9 cellular contexts compared by ENCODE assay signal in the genomic region with DNA sequence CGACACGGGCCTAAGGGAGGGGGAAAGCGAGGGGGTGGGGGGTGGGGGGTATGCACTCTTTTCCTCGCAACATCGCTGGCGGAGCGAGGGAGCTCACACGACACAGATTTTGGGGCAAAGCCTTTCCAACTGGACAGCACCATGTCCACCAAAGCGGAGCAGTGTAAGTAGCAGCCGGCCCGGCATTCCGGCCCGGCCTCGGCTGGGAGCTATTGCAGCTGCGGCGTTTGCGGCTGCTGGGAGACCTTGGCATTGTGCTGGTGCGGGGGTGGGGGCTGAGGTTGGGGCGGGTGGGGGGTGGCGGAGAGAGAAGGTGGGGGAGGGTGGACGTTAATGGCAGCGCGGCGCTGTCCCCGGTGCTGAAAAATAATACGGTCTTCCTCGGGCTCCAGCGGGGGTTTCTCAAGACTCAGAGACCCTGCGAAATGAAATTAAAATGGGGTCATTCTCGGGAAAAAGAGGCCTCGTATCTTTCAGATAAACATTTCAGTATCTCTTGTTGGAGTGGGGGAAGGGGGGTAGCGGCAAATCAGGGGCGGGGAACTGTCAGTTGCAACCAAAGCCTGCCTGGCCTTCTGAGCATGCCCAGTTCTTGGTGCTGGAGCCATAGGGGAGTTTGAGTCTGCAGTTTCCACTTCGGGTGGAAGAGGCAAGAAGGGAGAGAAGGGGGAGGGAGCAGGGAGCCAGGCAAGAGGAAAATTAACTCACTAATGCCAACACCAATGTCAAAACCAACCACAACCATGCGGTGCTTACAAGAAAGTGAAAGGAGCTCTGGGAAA. TPM values are rescaled to one million over a fixed set of nuclear protein-coding genes. Genes with fewer than 3 reads are reported as not detected.
DNase-seq lines count a peak whose midpoint lies in the region; ATAC-seq and TF ChIP-seq lines count a peak whose summit lies in the region.
"Had no signal": no experiment of that assay in that cellular context is flagged by ENCODE, and none has a peak within 500 bp of the region (broad histone marks: within the 10 kb centered on the region; RNA-seq: fewer than 3 reads in every experiment).

A gene (plus strand): TSS at position 51 of the 782 bp plus-strand sequence. CDS start 91 bp downstream, at position 142.

- peaks cover 9% of the 10 kb centered on the region for H3K4me1 ChIP-seq in body of pancreas

- H3K27ac ChIP-seq in body of pancreas = peak within 1 kb of the TSS in 3 of 4 donors; percentile 15 to 76 (median 49)

- peak; percentile 86 for ATAC-seq in body of pancreas
- no peak for ATAC-seq in GM19023 (IDR thresholded peaks at IDR 0.05; ENCODE audit: unreplicated experiment)

- DNase-seq in C1 segment of cervical spinal cord (lab: John Stamatoyannopoulos, UW) (peak in 13 of 14 donors; percentile 20 to 91 (median 50)), NCI-H1930 (lab: John Stamatoyannopoulos, UW) (peak; percentile 64 to 76), body of pancreas (peak; percentile 75 to 82 (median 78)), kidney tubule cell (ENCODE audit: low spot score) (peak; percentile 9), HuH-7.5 (ENCODE audit: low spot score) (no peak)
- DNase-seq in activated CD4-positive, alpha-beta T cell treated with anti-CD3 and anti-CD28 coated beads for 1 hour = no peak
- no peak for DNase-seq in activated effector memory CD4-positive, alpha-beta T cell treated with anti-CD3 and anti-CD28 coated beads, Interleukin-2, amount 50 U/mL, for 16 hours

- H3K36me3 ChIP-seq in body of pancreas (replicated peaks in 1 of 2; ENCODE audit: insufficient read depth in 1 of 2, low read depth in 2 of 2) = no peaks in the 10 kb centered on the region

- intact Hi-C loops in body of pancreas (cut with DNase I) = no loop called here

- TF ChIP-seq CTCF in body of pancreas (IDR thresholded peaks at IDR 0.05) = no peak

- 2 to 4% methylated on average over 16 to 35 of the region's 35 CpGs for WGBS in body of pancreas, 2 donors

- TF ChIP-seq POLR2A in body of pancreas (IDR thresholded peaks at IDR 0.05) = peak in 2 of 3 donors; percentile 21 to 24

- no peaks in the 10 kb centered on the region for H3K27me3 ChIP-seq in body of pancreas

- H3K4me3 ChIP-seq in body of pancreas = peak within 1 kb of the TSS; percentile 42 to 45
- H3K4me3 ChIP-seq: lung had no signal

- no peaks in the 10 kb centered on the region for H3K9me3 ChIP-seq in body of pancreas

RNA-seq across cellular contexts. Expression of the gene that starts here (rescaled TPM):
- 1 to 10 TPM in 1 of 2 donors, under 1 TPM in 1; 0.78 to 3.3 TPM for total RNA-seq in body of pancreas

Comparison
In these comparisons a context has a peak if more than half of its experiments do, and no peak if none do; other contexts are left out.
1. DNase-seq: peak in C1 segment of cervical spinal cord (13 of 14), NCI-H1930 (2 of 2), body of pancreas (4 of 4) and kidney tubule cell (single experiment); none in activated CD4-positive, alpha-beta T cell treated with anti-CD3 and anti-CD28 coated beads for 1 hour (single experiment), activated effector memory CD4-positive, alpha-beta T cell treated with anti-CD3 and anti-CD28 coated beads, Interleukin-2, amount 50 U/mL, for 16 hours (single experiment) and HuH-7.5 (single experiment).